Comparison of ENCODE assay signal across 27 cellular contexts in genomic region chr10:117277675-117278074, GRCh38. TPM values are rescaled to one million over a fixed set of nuclear protein-coding genes. Genes with fewer than 3 reads are reported as not detected.
DNase-seq lines count a peak whose midpoint lies in the region; ATAC-seq, FAIRE-seq and TF ChIP-seq lines count a peak whose summit lies in the region.
"Had no signal": no experiment of that assay in that cellular context is flagged by ENCODE, and none has a peak within 500 bp of the region (broad histone marks: within the 10 kb centered on the region; RNA-seq: fewer than 3 reads in every experiment).

No MANE protein-coding gene starts in this region.

- 98% methylated on average over 2 of the region's 2 CpGs for WGBS in GM12878 (ENCODE audit: insufficient coverage, insufficient replicate concordance, low lambda C conversion rate, missing lambda C conversion rate)
- WGBS in pancreas, 2 donors, result 88 to 89% methylated on average over 2 of the region's 2 CpGs
- 82 to 91% methylated on average over 2 of the region's 2 CpGs for WGBS in body of pancreas, 2 donors

- no peak for TF ChIP-seq CTCF in HEK293 (tag by site-specific recombination; IDR thresholded peaks at IDR 0.05)
- no peak for TF ChIP-seq CTCF in GM12878 (IDR thresholded peaks at IDR 0.05 in 2 of 3, conservative IDR thresholded peaks at IDR 0.05 in 1 of 3; ENCODE audit: control insufficient read depth in 2 of 3, extremely low read depth in 1 of 3, insufficient read depth in 1 of 3, low read depth in 3 of 3, low read length in 3 of 3)
- TF ChIP-seq CTCF in pancreas (IDR thresholded peaks at IDR 0.05), result no peak
- TF ChIP-seq CTCF in body of pancreas (IDR thresholded peaks at IDR 0.05), result no peak

- TF ChIP-seq POLR2A in GM12878 (IDR thresholded peaks at IDR 0.05; ENCODE audit: low read depth, low read length) (no peak), body of pancreas (IDR thresholded peaks at IDR 0.05) (no peak)

- H3K4me3 Mint-ChIP-seq in activated T-cell treated with anti-CD3 and anti-CD28 coated beads, Interleukin-2, amount 50 U/mL, for 24 hours, result no peak overlapping the region
- H3K4me3 Mint-ChIP-seq: CD14-positive monocyte; CD4-positive, alpha-beta memory T cell; CD4-positive, CD25-positive, alpha-beta regulatory T cell; CD8-positive, alpha-beta memory T cell had no signal

- POLR2A ChIA-PET in HEK293 (lab: Yijun Ruan, JAX), result no interaction called here
- POLR2A ChIA-PET in GM12878 (lab: Charles Lee), result no interaction called here

- H3K9ac ChIP-seq in GM12878 (ENCODE audit: control insufficient read depth, insufficient read depth, low read length), result no peak overlapping the region
- H3K9ac ChIP-seq: BLaER1 had no signal

- peaks cover 0 to 3% of the 10 kb centered on the region in 2 experiments; a peak in 1 of 3 replicates for H3K36me3 ChIP-seq in HEK293 (ENCODE audit: control insufficient read depth in 2 of 2, insufficient read depth in 1 of 2, low read length in 2 of 2)
- H3K36me3 ChIP-seq in GM12878 (ENCODE audit: control insufficient read depth in 2 of 2, insufficient read depth in 2 of 2, low read length in 1 of 2), result no peaks in the 10 kb centered on the region
- no peaks in the 10 kb centered on the region for H3K36me3 ChIP-seq in pancreas
- H3K36me3 ChIP-seq in body of pancreas (replicated peaks in 1 of 2; ENCODE audit: insufficient read depth in 1 of 2, low read depth in 2 of 2), result no peaks in the 10 kb centered on the region
- H3K36me3 ChIP-seq: BE2C, BLaER1 had no signal

- RAD21 ChIA-PET in GM12878 (lab: Charles Lee; ENCODE audit: unreplicated experiment), result no interaction called here

- intact Hi-C loops in GM12878 (cut with micrococcal nuclease; ENCODE audit: unreplicated experiment), result no loop called here
- intact Hi-C loops in pancreas (cut with DNase I), result no loop called here
- intact Hi-C loops in body of pancreas (cut with DNase I), result no loop called here

- BruUV-seq in GM12878 (replicated peaks; lab: Mats Ljungman, UMichigan), result no TSS peak

- no peak overlapping the region for H3K4me3 ChIP-seq in HEK293 (ENCODE audit: low read depth, low read length)
- H3K4me3 ChIP-seq in GM12878, result no peak overlapping the region
- H3K4me3 ChIP-seq in pancreas, result no peak overlapping the region
- no peak overlapping the region for H3K4me3 ChIP-seq in body of pancreas
- H3K4me3 ChIP-seq: BLaER1 had no signal

- H3K27me3 ChIP-seq in GM12878 (replicated peaks in 1 of 2; ENCODE audit: control insufficient read depth in 2 of 2, insufficient read depth in 2 of 2, low read length in 1 of 2) (no peaks in the 10 kb centered on the region), pancreas (no peaks in the 10 kb centered on the region), body of pancreas (no peaks in the 10 kb centered on the region)
- H3K27me3 ChIP-seq: BE2C, BLaER1 had no signal

- no peak for TF ChIP-seq EP300 in GM12878 (IDR thresholded peaks at IDR 0.05; ENCODE audit: borderline replicate concordance in 1 of 2, control insufficient read depth in 1 of 2, low read depth in 2 of 2, low read length in 2 of 2)

- CTCF ChIA-PET in HEK293 (lab: Yijun Ruan, JAX), result interaction anchor here (0.8 to 1.0 kb wide), 2 partner anchors 42 to 165 kb away, joined by 3 read pairs; no protein-coding TSS in a partner anchor
- CTCF ChIA-PET in GM12878 (lab: Yijun Ruan, JAX), result interaction anchor here (1.0 to 1.9 kb wide), 3 partner anchors 10 to 61 kb away, joined by 3 to 5 read pairs (median 4); no protein-coding TSS in a partner anchor

- H3K4me1 ChIP-seq in HEK293 (ENCODE audit: control insufficient read depth, insufficient read depth, low read length) (no peaks in the 10 kb centered on the region), GM12878 (ENCODE audit: control insufficient read depth, insufficient read depth, low read length) (no peaks in the 10 kb centered on the region), pancreas (peaks cover 0 to 4% (median 0%) of the 10 kb centered on the region in 3 donors), body of pancreas (no peaks in the 10 kb centered on the region)
- H3K4me1 ChIP-seq: BLaER1 had no signal

- H4K20me1 ChIP-seq in GM12878 (ENCODE audit: control insufficient read depth, insufficient read depth), result no peaks in the 10 kb centered on the region
- H4K20me1 ChIP-seq: BLaER1 had no signal

- no peak overlapping the region for H2AFZ ChIP-seq in GM12878 (ENCODE audit: control insufficient read depth, low read depth, low read length)

- H3K4me2 ChIP-seq in GM12878 (ENCODE audit: control insufficient read depth, insufficient read depth), result no peak overlapping the region
- H3K4me2 ChIP-seq: BLaER1 had no signal

- H3K9me3 Mint-ChIP-seq in activated T-cell treated with anti-CD3 and anti-CD28 coated beads, Interleukin-2, amount 50 U/mL, for 24 hours, result no peaks in the 10 kb centered on the region
- H3K9me3 Mint-ChIP-seq: CD14-positive monocyte; CD4-positive, alpha-beta memory T cell; CD4-positive, CD25-positive, alpha-beta regulatory T cell; CD8-positive, alpha-beta memory T cell had no signal

- FAIRE-seq in GM12878 (lab: Jason Lieb, UNC) (peak; percentile 38), pancreas (lab: Jason Lieb, UNC) (peak; percentile 32)
- FAIRE-seq: GM12891, GM19239 had no signal

- no peak for TF ChIP-seq RAD21 in GM12878 (IDR thresholded peaks at IDR 0.05; ENCODE audit: insufficient read depth, low read depth, low read length)

- SMC1A ChIA-PET in GM12878 (lab: Charles Lee; ENCODE audit: uncharacterized antibody, unreplicated experiment), result interaction anchor here (1.0 kb wide), 1 partner anchor 41 kb away, joined by 3 read pairs; no protein-coding TSS in a partner anchor

- H3K36me3 Mint-ChIP-seq in activated T-cell treated with anti-CD3 and anti-CD28 coated beads, Interleukin-2, amount 50 U/mL, for 24 hours (ENCODE audit: low read depth), result peaks cover 11% of the 10 kb centered on the region
- H3K36me3 Mint-ChIP-seq: CD4-positive, CD25-positive, alpha-beta regulatory T cell had no signal

- in situ Hi-C loops in GM12878 (cut with MboI), result no loop called here

- H3K4me1 Mint-ChIP-seq in activated T-cell treated with anti-CD3 and anti-CD28 coated beads, Interleukin-2, amount 50 U/mL, for 24 hours (ENCODE audit: low read depth), result no peaks in the 10 kb centered on the region
- H3K4me1 Mint-ChIP-seq: CD8-positive, alpha-beta memory T cell had no signal

- no peak for DNase-seq in GM12878 (ENCODE audit: low read depth, low spot score)
- DNase-seq in pancreas, result no peak
- no peak for DNase-seq in middle frontal gyrus (ENCODE audit: extremely low spot score, low spot score)
- DNase-seq in body of pancreas, result no peak
- DNase-seq in activated T-cell treated with anti-CD3 and anti-CD28 coated beads, Interleukin-2, amount 50 U/mL, for 24 hours, result no peak
- DNase-seq: 8988T; AML-193; BE2C; C1 segment of cervical spinal cord; CD4-positive, alpha-beta memory T cell; CD4-positive, CD25-positive, alpha-beta regulatory T cell; CD8-positive, alpha-beta memory T cell; COR-L47; DMS 273 treated with DMSO at 0.1 percent for 48 hours; DMS153; DMS53; DMS79; DND-41; EL; GDM1 had no signal

- H3K79me2 ChIP-seq in GM12878 (ENCODE audit: control insufficient read depth, insufficient read depth, low read length), result no peaks in the 10 kb centered on the region

- no peak overlapping the region for H3K27ac ChIP-seq in HEK293 (ENCODE audit: extremely low read depth, low read depth, low read length)
- H3K27ac ChIP-seq in GM12878 (ENCODE audit: control insufficient read depth, insufficient read depth), result no peak overlapping the region
- H3K27ac ChIP-seq in pancreas, result no peak overlapping the region
- no peak overlapping the region for H3K27ac ChIP-seq in body of pancreas
- H3K27ac ChIP-seq: BLaER1 had no signal

- no peak for ATAC-seq in GM12878
- no peak for ATAC-seq in pancreas
- ATAC-seq in body of pancreas, result no peak

- no peaks in the 10 kb centered on the region for H3K27me3 Mint-ChIP-seq in activated T-cell treated with anti-CD3 and anti-CD28 coated beads, Interleukin-2, amount 50 U/mL, for 24 hours
- H3K27me3 Mint-ChIP-seq: CD4-positive, alpha-beta memory T cell; CD4-positive, CD25-positive, alpha-beta regulatory T cell; CD8-positive, alpha-beta memory T cell had no signal

- no peak overlapping the region for H3K27ac Mint-ChIP-seq in activated T-cell treated with anti-CD3 and anti-CD28 coated beads, Interleukin-2, amount 50 U/mL, for 24 hours
- H3K27ac Mint-ChIP-seq: CD14-positive monocyte; CD4-positive, alpha-beta memory T cell had no signal

- H3K9me3 ChIP-seq in HEK293 (ENCODE audit: control insufficient read depth, insufficient read depth, low read depth, low read length), result no peaks in the 10 kb centered on the region
- no peaks in the 10 kb centered on the region for H3K9me3 ChIP-seq in GM12878 (replicated peaks; ENCODE audit: control insufficient read depth, insufficient read depth, low read length)
- H3K9me3 ChIP-seq in pancreas, result no peaks in the 10 kb centered on the region
- H3K9me3 ChIP-seq in body of pancreas, result no peaks in the 10 kb centered on the region
- H3K9me3 ChIP-seq: BE2C, BLaER1 had no signal

TF ChIP-seq in HEK293, 187 proteins besides CTCF, POLR2A, EP300 and RAD21 (continues in another document):
- TF ChIP-seq TRIM28 (IDR thresholded peaks at IDR 0.05; ENCODE audit: borderline replicate concordance, low read length) (0 out of 2 replicates have a peak, but pooled peaks have one; percentile 43), ZSCAN16 (tag by site-specific recombination; IDR thresholded peaks at IDR 0.05) (no peak)

RNA-seq across cellular contexts. Expression of gene SLC18A2, which starts 36.8 kb away (rescaled TPM):
- not detected in 2 replicates for total RNA-seq in GM12878 (2013; cell fraction: nucleolus; rRNA removed)
- total RNA-seq in GM12878 (2014; rRNA removed) (under 0.01 and 0.06 TPM in 2 replicates), GM12878 (2014; rRNA removed; fragmentation: Illumina TruSeq; extraction: Trizol) (not detected in 2 replicates), GM12878 (2021) (not detected in 2 replicates), pancreas (1 to 10 TPM in 3 of 6 donors, under 1 TPM in 3; 0.39 to 2.4 (median 1.1) TPM), body of pancreas (1 to 10 TPM; 1.6 to 2.3 TPM)
- not detected for polyA plus RNA-seq in GM12878 (2011; ENCODE audit: low read depth)
- polyA plus RNA-seq in GM12878 (2011; rRNA removed) (not detected in 2 replicates), GM12878 (2014; fragmentation: Illumina TruSeq; extraction: Trizol) (not detected in 2 replicates), GM12878 (2014; fragmentation: Nextera tagmentation; extraction: Ambion mirVana) (1 to 10 TPM in 1 of 2 experiments, under 1 TPM in 1; 0.75 to 1.1 TPM), GM12878 (2014; rRNA removed) (not detected in 2 replicates), GM12878 (2016; fragmentation: Nextera tagmentation; extraction: Ambion mirVana) (under 1 TPM; 0.13 to 0.25 TPM), pancreas (10 to 100 TPM in 1 of 2 donors, 1 to 10 TPM in 1; 5.9 to 25.5 TPM)
- 0.01 TPM in 1 of 2 replicates, not detected in the other for polyA plus RNA-seq in GM12878 (2011; cell fraction: cytosol; rRNA removed)
- polyA plus RNA-seq in GM12878 (2011; cell fraction: nucleus; rRNA removed), result 0.03 TPM in 1 of 2 replicates, not detected in the other
- polyA plus RNA-seq in GM12878 (2012), result 0.03 and 0.14 TPM in 2 replicates
- polyA minus RNA-seq in GM12878 (2011; rRNA and poly(A)+ RNA removed), result not detected in 2 replicates
- not detected in 2 replicates for polyA minus RNA-seq in GM12878 (2011; cell fraction: cytosol; rRNA and poly(A)+ RNA removed)
- not detected in 2 replicates for polyA minus RNA-seq in GM12878 (2011; cell fraction: nucleus; rRNA and poly(A)+ RNA removed)
- total RNA-seq: Daoy, G401 had no signal
